In genomic region chr2:226798422-226799210, GRCh38 we compare ENCODE assay signal across 8 cellular contexts. TPM values are rescaled to one million over a fixed set of nuclear protein-coding genes. Genes with fewer than 3 reads are reported as not detected.
DNase-seq lines count a peak whose midpoint lies in the region; ATAC-seq and TF ChIP-seq lines count a peak whose summit lies in the region.

No MANE protein-coding gene starts in this region.

- TF ChIP-seq EP300 in ovary (IDR thresholded peaks at IDR 0.05): no peak

- in situ Hi-C loops in G401 (cut with HindIII; ENCODE audit: low sequenced_read_pairs): loop anchor here (25.0 kb wide), 1 partner anchor 311 kb away; no protein-coding TSS in a partner anchor

- peaks cover 23 to 36% (median 34%) of the 10 kb centered on the region in 3 experiments for H3K36me3 Mint-ChIP-seq in H9 (ENCODE audit: insufficient read depth in 1 of 3, low read depth in 3 of 3)
- H3K36me3 Mint-ChIP-seq in activated naive CD4-positive, alpha-beta T cell treated with anti-CD3 and anti-CD28 coated beads, Interleukin-2, amount 10 ng/mL, durations not matched to agents 7 days and 5 days: peaks cover 18% of the 10 kb centered on the region

- peak overlapping the region; percentile 50 for H3K9ac ChIP-seq in H9 (ENCODE audit: extremely low read depth, insufficient read length, low read length)

- H3K23ac ChIP-seq in H9 (ENCODE audit: insufficient read length, low read depth, low read length): no peak overlapping the region

- WGBS in H9 (ENCODE audit: extremely low coverage, insufficient read length, low lambda C conversion rate): no CpG with 5 or more reads among the region's 80 CpGs
- 1 to 2% (median 1%) methylated on average over 69 to 80 of the region's 80 CpGs for WGBS in ovary, 3 donors

- no peak overlapping the region for H2BK5ac ChIP-seq in H9 (ENCODE audit: insufficient read length, low read length)

- peak overlapping the region; percentile 46 for H3K4me2 ChIP-seq in H9 (ENCODE audit: insufficient read depth, insufficient read length, low read length)

- peak overlapping the region in 1 of 3 experiments; percentile 82; a peak in 1 of 7 replicates for H3K27ac Mint-ChIP-seq in H9
- H3K27ac Mint-ChIP-seq in activated naive CD4-positive, alpha-beta T cell treated with anti-CD3 and anti-CD28 coated beads, Interleukin-2, amount 10 ng/mL, durations not matched to agents 7 days and 5 days: peak overlapping the region; percentile 89

- H3K79me1 ChIP-seq in H9 (ENCODE audit: insufficient read depth, low read depth, low read length, poor library complexity, severe bottlenecking): peaks cover 5% of the 10 kb centered on the region

- H2BK15ac ChIP-seq in H9 (ENCODE audit: low read depth, low read length): no peak overlapping the region

- no peak overlapping the region for H2BK12ac ChIP-seq in H9 (ENCODE audit: insufficient read length, low read depth, low read length)

- ATAC-seq in Right ventricle myocardium inferior (no peak), GM18520 (IDR thresholded peaks at IDR 0.05; ENCODE audit: unreplicated experiment) (no peak)

- H3K9me3 ChIP-seq in H9 (ENCODE audit: control insufficient read depth, low read depth, low read length): no peaks in the 10 kb centered on the region
- no peaks in the 10 kb centered on the region for H3K9me3 ChIP-seq in ovary

- H3K18ac ChIP-seq in H9 (ENCODE audit: insufficient read length, low read depth, low read length): peak overlapping the region; percentile 54

- intact Hi-C loops in Right ventricle myocardium inferior (cut with DNase I): loop anchor here (5.0 kb wide), 1 partner anchor 146 kb away; no protein-coding TSS in a partner anchor
- intact Hi-C loops in ovary (cut with DNase I): loop anchor here (2.0 to 10.0 kb wide), 14 partner anchors 46 to 1128 kb away; no protein-coding TSS in a partner anchor

- peaks cover 1% of the 10 kb centered on the region; the same call in 1 of the 2 replicates for H3K27me3 Mint-ChIP-seq in H9 (ENCODE audit: low read depth)
- H3K27me3 Mint-ChIP-seq in activated naive CD4-positive, alpha-beta T cell treated with anti-CD3 and anti-CD28 coated beads, Interleukin-2, amount 10 ng/mL, durations not matched to agents 7 days and 5 days: peaks cover 3% of the 10 kb centered on the region

- H2AFZ ChIP-seq in H9 (ENCODE audit: low read length): no peak overlapping the region

- H3T11ph ChIP-seq in H9 (ENCODE audit: low read length): no peak overlapping the region

- H3K4ac ChIP-seq in H9 (ENCODE audit: low read depth, low read length): no peak overlapping the region

- CTCF ChIA-PET in activated naive CD4-positive, alpha-beta T cell treated with anti-CD3 and anti-CD28 coated beads, Interleukin-2, amount 10 ng/mL, durations not matched to agents 7 days and 5 days (lab: Charles Lee): interaction anchor here (0.6 to 5.7 kb wide), 13 partner anchors 9 to 1133 kb away, joined by 3 to 53 read pairs (median 4); partner anchors contain the start of gene RHBDD1

- no peaks in the 10 kb centered on the region for H4K20me1 ChIP-seq in H9 (ENCODE audit: control insufficient read depth, insufficient read depth, insufficient read length)

- H3K79me2 ChIP-seq in H9 (ENCODE audit: insufficient read depth, low read length): peaks cover 8% of the 10 kb centered on the region; the same call in 1 of the 2 replicates

- peaks cover 0 to 4% of the 10 kb centered on the region in 2 experiments; a peak in 3 of 5 replicates for H3K9me3 Mint-ChIP-seq in H9
- no peaks in the 10 kb centered on the region for H3K9me3 Mint-ChIP-seq in activated naive CD4-positive, alpha-beta T cell treated with anti-CD3 and anti-CD28 coated beads, Interleukin-2, amount 10 ng/mL, durations not matched to agents 7 days and 5 days

- no peaks in the 10 kb centered on the region for H3K27me3 ChIP-seq in H9 (ENCODE audit: insufficient read depth, low read length)
- no peaks in the 10 kb centered on the region for H3K27me3 ChIP-seq in ovary

- H3K4me1 ChIP-seq in H9 (ENCODE audit: insufficient read depth, low read length) (peaks cover 2% of the 10 kb centered on the region; the same call in 1 of the 2 replicates), ovary (ENCODE audit: insufficient read depth) (peaks cover 1% of the 10 kb centered on the region)

- TF ChIP-seq POLR2A in ovary (IDR thresholded peaks at IDR 0.05): no peak

- H3K36me3 ChIP-seq in ovary: no peaks in the 10 kb centered on the region

- H3K4me3 ChIP-seq in ovary: peak overlapping the region; percentile 93

- DNase-seq in G401 (ENCODE audit: low spot score) (peak; percentile 80), H9 (peak; percentile 76), NCI-H2227 (lab: John Stamatoyannopoulos, UW; ENCODE audit: unreplicated experiment) (peak; percentile 72), Right ventricle myocardium inferior (ENCODE audit: missing footprints) (peak; percentile 73), ovary (peak in 4 of 5 donors; percentile 67 to 76 (median 68)), cerebellar nuclear complex (lab: John Stamatoyannopoulos, UW) (no peak)
- DNase-seq in activated naive CD4-positive, alpha-beta T cell treated with anti-CD3 and anti-CD28 coated beads, Interleukin-2, amount 10 ng/mL, durations not matched to agents 7 days and 5 days: peak; percentile 70

- no peak overlapping the region for H3K27ac ChIP-seq in H9 (ENCODE audit: insufficient read length, low read depth, low read length)
- H3K27ac ChIP-seq in ovary: peak overlapping the region; percentile 90 to 96

- peak overlapping the region; percentile 84 to 88 for H3K4me3 Mint-ChIP-seq in H9
- H3K4me3 Mint-ChIP-seq in activated naive CD4-positive, alpha-beta T cell treated with anti-CD3 and anti-CD28 coated beads, Interleukin-2, amount 10 ng/mL, durations not matched to agents 7 days and 5 days: peak overlapping the region; percentile 85

- H4K91ac ChIP-seq in H9 (ENCODE audit: insufficient read length, low read depth, low read length): no peak overlapping the region

- peaks cover 22% of the 10 kb centered on the region for H3K23me2 ChIP-seq in H9 (ENCODE audit: insufficient read length, low read depth, low read length, poor library complexity, severe bottlenecking)

- no peak overlapping the region for H2AK5ac ChIP-seq in H9 (ENCODE audit: insufficient read length, low read length)

- no peak overlapping the region for H4K8ac ChIP-seq in H9 (replicated peaks; ENCODE audit: insufficient read length, low read depth, low read length)

- TF ChIP-seq CTCF in H9 (conservative IDR thresholded peaks at IDR 0.05) (peak; percentile 40; the same call in 2 of the 3 replicates), ovary (IDR thresholded peaks at IDR 0.05) (no peak)

- no peak overlapping the region for H3K56ac ChIP-seq in H9 (ENCODE audit: insufficient read length, low read depth, low read length)

- H3K4me1 Mint-ChIP-seq in H9: peaks cover 35 to 51% of the 10 kb centered on the region in 2 experiments
- H3K4me1 Mint-ChIP-seq in activated naive CD4-positive, alpha-beta T cell treated with anti-CD3 and anti-CD28 coated beads, Interleukin-2, amount 10 ng/mL, durations not matched to agents 7 days and 5 days: peaks cover 59% of the 10 kb centered on the region

- no peak overlapping the region for H2BK20ac ChIP-seq in H9 (ENCODE audit: low read depth, low read length, poor library complexity, severe bottlenecking)

- H4K5ac ChIP-seq in H9 (ENCODE audit: insufficient read length, low read depth, low read length): no peak overlapping the region

- peak overlapping the region; percentile 53 for H3K14ac ChIP-seq in H9 (ENCODE audit: insufficient read depth, low read length)

- H2BK120ac ChIP-seq in H9 (ENCODE audit: low read depth, low read length, poor library complexity, severe bottlenecking): no peak overlapping the region

RNA-seq across cellular contexts. Expression of gene IRS1, which starts 1.0 kb away (rescaled TPM):
- 24.6 and 26.5 TPM in 2 replicates for total RNA-seq in G401 (2014; rRNA removed; shearing (Covaris generic))
- total RNA-seq in H9 (2021) (15.0 and 16.3 TPM in 2 replicates), Right ventricle myocardium inferior (15.9 TPM), ovary (10 to 100 TPM; 29.5 to 87.0 (median 45.1) TPM)
- 10 to 100 TPM; 22.3 to 40.2 TPM for polyA plus RNA-seq in ovary

RNA-seq across cellular contexts. Expression of gene RHBDD1, which starts 37.2 kb away (rescaled TPM):
- 4.0 and 7.9 TPM in 2 replicates for total RNA-seq in G401 (2014; rRNA removed; shearing (Covaris generic))
- 23.0 and 24.9 TPM in 2 replicates for total RNA-seq in H9 (2021)
- 30.5 TPM for total RNA-seq in Right ventricle myocardium inferior
- total RNA-seq in ovary: 10 to 100 TPM; 18.5 to 95.8 (median 62.4) TPM
- polyA plus RNA-seq in ovary: 10 to 100 TPM; 11.5 to 44.9 TPM

Comparison
In these comparisons a context has a peak if more than half of its experiments do, and no peak if none do; other contexts are left out.
1. DNase-seq: peak in G401 (single experiment), H9 (single experiment), NCI-H2227 (single experiment), activated naive CD4-positive, alpha-beta T cell treated with anti-CD3 and anti-CD28 coated beads, Interleukin-2, amount 10 ng/mL, durations not matched to agents 7 days and 5 days (single experiment), Right ventricle myocardium inferior (single experiment) and ovary (4 of 5); none in cerebellar nuclear complex (0 of 2).